15 cellular contexts compared by ENCODE assay signal in the genomic region with DNA sequence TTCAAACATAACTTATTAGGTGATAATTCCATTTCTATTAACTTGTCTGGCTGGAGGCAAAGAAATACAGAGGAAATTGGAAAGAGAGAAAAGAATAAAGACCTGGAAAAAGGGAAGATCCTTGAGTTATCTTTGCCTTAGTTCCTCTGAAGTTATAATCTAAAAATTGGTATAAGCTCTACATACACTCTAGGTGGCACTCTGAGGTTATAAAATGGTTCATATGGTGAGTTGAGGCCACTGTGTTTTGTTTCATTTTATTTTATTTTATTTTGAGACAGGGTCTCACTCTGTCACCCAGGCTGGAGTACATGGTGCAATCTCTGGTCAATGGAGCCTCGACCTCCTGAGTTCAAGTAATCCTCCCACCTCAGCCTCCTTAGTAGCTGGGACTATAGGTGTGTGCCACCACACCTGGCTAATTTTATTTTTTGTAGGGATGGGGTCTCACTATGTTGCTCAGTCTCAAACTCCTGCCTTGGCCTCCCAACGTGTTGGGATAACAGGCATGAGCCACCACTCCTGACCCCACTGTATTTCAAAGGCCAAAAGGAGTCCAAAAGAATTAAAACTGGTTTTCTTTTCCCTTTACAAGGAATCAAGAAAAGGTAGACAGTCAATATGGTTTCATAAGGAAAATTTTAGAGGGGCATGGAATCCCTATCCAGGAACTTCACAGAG. TPM values are rescaled to one million over a fixed set of nuclear protein-coding genes. Genes with fewer than 3 reads are reported as not detected.
DNase-seq lines count a peak whose midpoint lies in the region; ATAC-seq and TF ChIP-seq lines count a peak whose summit lies in the region.
"Had no signal": no experiment of that assay in that cellular context is flagged by ENCODE, and none has a peak within 500 bp of the region (broad histone marks: within the 10 kb centered on the region; RNA-seq: fewer than 3 reads in every experiment).

No MANE protein-coding gene starts in this region.

- intact Hi-C loops in Right ventricle myocardium inferior (cut with DNase I): no loop called here

- peaks cover 34% of the 10 kb centered on the region for H3K27me3 Mint-ChIP-seq in activated naive CD8-positive, alpha-beta T cell treated with anti-CD3 and anti-CD28 coated beads for 36 hours

- TF ChIP-seq CTCF in cardiac muscle cell (IDR thresholded peaks at IDR 0.05; ENCODE audit: low read depth, low read length): peak; percentile 20
- TF ChIP-seq CTCF in epithelial cell of esophagus (IDR thresholded peaks at IDR 0.05; ENCODE audit: insufficient read depth, low read depth, low read length, missing control alignments): peak; percentile 26

- no peaks in the 10 kb centered on the region for H3K36me3 ChIP-seq in cardiac muscle cell
- H3K36me3 ChIP-seq: BLaER1, colonic mucosa, HAP-1 had no signal

- peaks cover 6% of the 10 kb centered on the region for H3K4me1 Mint-ChIP-seq in activated naive CD8-positive, alpha-beta T cell treated with anti-CD3 and anti-CD28 coated beads for 36 hours

- no peak overlapping the region for H3K4me3 ChIP-seq in cardiac muscle cell
- H3K4me3 ChIP-seq in epithelial cell of esophagus (ENCODE audit: low read length): no peak overlapping the region
- H3K4me3 ChIP-seq: BLaER1, colonic mucosa, HAP-1 had no signal

- peak in 1 of 2 donors; percentile 19 for DNase-seq in cardiac muscle cell (ENCODE audit: low read depth in 1 of 2, low spot score in 1 of 2)
- DNase-seq in Right ventricle myocardium inferior (ENCODE audit: missing footprints): no peak
- peak; percentile 15 for DNase-seq in NCI-H748 treated with DMSO at 0.1 percent for 48 hours (lab: John Stamatoyannopoulos, UW)
- peak; percentile 17 for DNase-seq in epithelial cell of esophagus (ENCODE audit: low read depth)
- DNase-seq in activated naive CD8-positive, alpha-beta T cell treated with anti-CD3 and anti-CD28 coated beads for 36 hours: no peak
- DNase-seq: colonic mucosa, NCI-H226 had no signal

- H3K4me3 Mint-ChIP-seq in activated naive CD8-positive, alpha-beta T cell treated with anti-CD3 and anti-CD28 coated beads for 36 hours: no peak overlapping the region
- H3K4me3 Mint-ChIP-seq: naive thymus-derived CD4-positive, alpha-beta T cell; stimulated activated naive CD8-positive, alpha-beta T cell treated with anti-CD3 and anti-CD28 coated beads, Interleukin-15, Interleukin-2, amounts not matched to agents 100 ng/mL and 50 ng/mL, for 24 hours had no signal

- H3K4me1 ChIP-seq in cardiac muscle cell (ENCODE audit: low read depth): no peaks in the 10 kb centered on the region
- H3K4me1 ChIP-seq: colonic mucosa had no signal

- ATAC-seq in Right ventricle myocardium inferior: no peak
- ATAC-seq in HG02852 (IDR thresholded peaks at IDR 0.05; ENCODE audit: unreplicated experiment): no peak
- ATAC-seq in GM21737 (IDR thresholded peaks at IDR 0.05; ENCODE audit: unreplicated experiment): no peak
- ATAC-seq in GM19463 (IDR thresholded peaks at IDR 0.05; ENCODE audit: unreplicated experiment): no peak
- ATAC-seq: naive thymus-derived CD4-positive, alpha-beta T cell had no signal

- no peak overlapping the region for H3K27ac Mint-ChIP-seq in activated naive CD8-positive, alpha-beta T cell treated with anti-CD3 and anti-CD28 coated beads for 36 hours
- H3K27ac Mint-ChIP-seq: naive thymus-derived CD4-positive, alpha-beta T cell; stimulated activated naive CD8-positive, alpha-beta T cell treated with anti-CD3 and anti-CD28 coated beads, Interleukin-15, Interleukin-2, amounts not matched to agents 100 ng/mL and 50 ng/mL, for 24 hours had no signal

- no peaks in the 10 kb centered on the region for H3K9me3 Mint-ChIP-seq in activated naive CD8-positive, alpha-beta T cell treated with anti-CD3 and anti-CD28 coated beads for 36 hours
- H3K9me3 Mint-ChIP-seq: stimulated activated naive CD8-positive, alpha-beta T cell treated with anti-CD3 and anti-CD28 coated beads, Interleukin-15, Interleukin-2, amounts not matched to agents 100 ng/mL and 50 ng/mL, for 24 hours had no signal

- H3K27ac ChIP-seq in cardiac muscle cell: no peak overlapping the region
- H3K27ac ChIP-seq: BLaER1, colonic mucosa had no signal

- no peaks in the 10 kb centered on the region for H3K36me3 Mint-ChIP-seq in activated naive CD8-positive, alpha-beta T cell treated with anti-CD3 and anti-CD28 coated beads for 36 hours
- H3K36me3 Mint-ChIP-seq: naive thymus-derived CD4-positive, alpha-beta T cell had no signal

- H3K27me3 ChIP-seq in cardiac muscle cell: no peaks in the 10 kb centered on the region
- H3K27me3 ChIP-seq: BLaER1, colonic mucosa had no signal

- H3K9me3 ChIP-seq in cardiac muscle cell (ENCODE audit: low read depth): no peaks in the 10 kb centered on the region
- H3K9me3 ChIP-seq: colonic mucosa, HAP-1 had no signal

RNA-seq across cellular contexts. Expression of a gene that starts 19.4 kb away (rescaled TPM):
- total RNA-seq in cardiac muscle cell (not detected in 2 replicates), Right ventricle myocardium inferior (not detected)
- polyA plus RNA-seq in cardiac muscle cell: not detected in 2 replicates
- not detected for total RNA-seq in activated naive CD8-positive, alpha-beta T cell treated with anti-CD3 and anti-CD28 coated beads for 36 hours
- total RNA-seq: colonic mucosa; naive thymus-derived CD4-positive, alpha-beta T cell; T-helper 2 cell treated with Interferon-gamma antibody and Interleukin-4, amounts not matched to agents 100 ng/mL and 5 ng/mL, for 36 hours had no signal
- polyA plus RNA-seq: naive thymus-derived CD4-positive, alpha-beta T cell had no signal

RNA-seq across cellular contexts. Expression of a gene that starts 29.4 kb away (rescaled TPM):
- 0.30 and 1.1 TPM in 2 replicates for total RNA-seq in cardiac muscle cell
- 0.92 and 3.6 TPM in 2 replicates for polyA plus RNA-seq in cardiac muscle cell
- total RNA-seq in Right ventricle myocardium inferior: not detected
- not detected for total RNA-seq in activated naive CD8-positive, alpha-beta T cell treated with anti-CD3 and anti-CD28 coated beads for 36 hours
- total RNA-seq: naive thymus-derived CD4-positive, alpha-beta T cell; T-helper 2 cell treated with Interferon-gamma antibody and Interleukin-4, amounts not matched to agents 100 ng/mL and 5 ng/mL, for 36 hours had no signal
- polyA plus RNA-seq: naive thymus-derived CD4-positive, alpha-beta T cell had no signal

RNA-seq across cellular contexts. Expression of a gene that starts 52.9 kb away (rescaled TPM):
- 6.9 and 11.3 TPM in 2 replicates for total RNA-seq in cardiac muscle cell
- 0.90 and 4.9 TPM in 2 replicates for polyA plus RNA-seq in cardiac muscle cell
- total RNA-seq in Right ventricle myocardium inferior: 1.3 TPM
- 1 to 10 TPM; 1.3 to 1.6 TPM for total RNA-seq in activated naive CD8-positive, alpha-beta T cell treated with anti-CD3 and anti-CD28 coated beads for 36 hours

Comparison
In these comparisons a context has a peak if more than half of its experiments do, and no peak if none do; other contexts are left out.
1. DNase-seq: peak in NCI-H748 treated with DMSO at 0.1 percent for 48 hours (single experiment) and epithelial cell of esophagus (single experiment); none in Right ventricle myocardium inferior (single experiment) and activated naive CD8-positive, alpha-beta T cell treated with anti-CD3 and anti-CD28 coated beads for 36 hours (single experiment).